Comparison of ENCODE assay signal across 8 cellular contexts in genomic region chr15:39312984-39313383, GRCh38.
DNase-seq lines count a peak whose midpoint lies in the region; ATAC-seq and TF ChIP-seq lines count a peak whose summit lies in the region.

No MANE protein-coding gene starts in this region.

- ATAC-seq in left lung, result peak; percentile 98
- ATAC-seq in GM19467 (IDR thresholded peaks at IDR 0.05; ENCODE audit: unreplicated experiment), result no peak
- ATAC-seq in HG02938 (IDR thresholded peaks at IDR 0.05; ENCODE audit: unreplicated experiment), result no peak

- H3K4me3 ChIP-seq in HFF-Myc (replicated peaks; ENCODE audit: low read depth, low read length) (no peak overlapping the region), left lung (no peak overlapping the region)

- no peak for DNase-seq in HFF-Myc (ENCODE audit: extremely low read depth, low read depth)
- DNase-seq in SK-MEL-5 (ENCODE audit: low read depth, low spot score), result peak; percentile 37
- peak in 1 of 2 donors; percentile 53 for DNase-seq in left lung
- no peak for DNase-seq in DMS153 treated with DMSO at 0.1 percent for 48 hours (lab: John Stamatoyannopoulos, UW; ENCODE audit: unreplicated experiment)
- no peak for DNase-seq in activated CD4-positive, CD25-positive, alpha-beta regulatory T cell (lab: John Stamatoyannopoulos, UW)

- in situ Hi-C loops in SK-MEL-5 (cut with HindIII; ENCODE audit: low pct_unique_long_range_greater_than_20kb, low sequenced_read_pairs), result no loop called here

- intact Hi-C loops in left lung (cut with DNase I), result no loop called here

- H3K4me1 ChIP-seq in left lung, result peaks cover 0 to 3% of the 10 kb centered on the region in 2 donors

- H3K27ac ChIP-seq in left lung, result no peak overlapping the region

- H3K36me3 ChIP-seq in left lung, result no peaks in the 10 kb centered on the region

- H3K9me3 ChIP-seq in left lung, result no peaks in the 10 kb centered on the region

- TF ChIP-seq CTCF in GM12874 (IDR thresholded peaks at IDR 0.05; ENCODE audit: insufficient read depth, low read depth, low read length) (peak; percentile 64), HFF-Myc (IDR thresholded peaks at IDR 0.05; ENCODE audit: low read depth, low read length, missing control alignments) (peak; percentile 16), left lung (IDR thresholded peaks at IDR 0.05) (peak in 1 of 2 donors; percentile 10)

- H3K27me3 ChIP-seq in left lung, result no peaks in the 10 kb centered on the region
